In the genomic region with DNA sequence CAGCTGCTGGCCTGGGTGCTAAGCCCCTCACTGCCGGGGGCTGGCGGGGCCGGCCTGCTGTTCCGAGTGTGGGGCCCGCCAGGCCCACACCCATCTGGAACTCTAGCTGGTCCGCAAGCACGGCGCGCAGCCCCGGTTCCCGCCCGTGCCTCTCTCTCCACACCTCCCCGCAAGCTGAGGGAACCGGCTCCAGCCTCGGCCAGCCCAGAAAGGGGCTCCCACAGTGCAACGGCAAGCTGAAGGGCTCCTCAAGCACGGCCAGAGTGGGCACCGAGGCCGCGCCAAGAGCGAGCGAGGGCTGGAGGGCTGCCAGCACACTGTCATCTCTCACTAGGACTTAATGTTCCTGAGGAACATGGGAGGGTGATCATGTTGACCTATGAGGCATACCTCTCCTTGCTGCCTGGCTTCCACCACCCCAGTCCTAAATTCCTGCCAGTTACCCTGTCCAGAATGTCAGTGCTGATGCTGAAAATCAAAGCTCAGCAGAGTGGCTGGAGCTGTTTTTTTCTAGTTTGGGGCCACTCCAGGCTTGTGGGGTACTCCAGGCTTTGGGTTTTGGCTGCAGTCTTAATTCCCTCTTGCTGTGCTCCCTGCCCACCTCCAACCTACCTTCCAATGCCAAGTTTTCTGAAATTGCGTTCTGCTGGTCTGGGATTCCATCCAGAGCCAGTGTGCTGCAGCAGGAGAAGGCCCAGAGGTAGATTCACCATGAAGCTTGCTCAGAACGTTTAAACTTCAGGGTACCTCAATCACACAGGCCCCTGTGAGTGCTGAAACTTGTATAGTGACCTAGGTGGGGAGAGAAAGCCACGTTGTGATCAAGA, we compare ENCODE assay signal across 15 cellular contexts. TPM values are rescaled to one million over a fixed set of nuclear protein-coding genes. Genes with fewer than 3 reads are reported as not detected.
DNase-seq lines count a peak whose midpoint lies in the region; ATAC-seq and TF ChIP-seq lines count a peak whose summit lies in the region.
"Had no signal": no experiment of that assay in that cellular context is flagged by ENCODE, and none has a peak within 500 bp of the region (broad histone marks: within the 10 kb centered on the region; RNA-seq: fewer than 3 reads in every experiment).

No MANE protein-coding gene starts in this region.

- H3K27me3 ChIP-seq in heart left ventricle (peaks cover 0 to 4% (median 0%) of the 10 kb centered on the region in 9 donors), lower lobe of right lung (ENCODE audit: low read depth) (no peaks in the 10 kb centered on the region), prostate gland (replicated peaks; ENCODE audit: insufficient read depth) (no peaks in the 10 kb centered on the region)

- intact Hi-C loops in heart left ventricle (cut with DNase I), result no loop called here
- intact Hi-C loops in cardiac septum (cut with DNase I), result no loop called here
- intact Hi-C loops in lower lobe of right lung (cut with DNase I), result no loop called here
- intact Hi-C loops in prostate gland (cut with DNase I), result no loop called here

- no peaks in the 10 kb centered on the region for H3K36me3 ChIP-seq in heart left ventricle
- no peaks in the 10 kb centered on the region for H3K36me3 ChIP-seq in lower lobe of right lung
- no peaks in the 10 kb centered on the region for H3K36me3 ChIP-seq in prostate gland

- H3K4me1 ChIP-seq in heart left ventricle (no peaks in the 10 kb centered on the region), lower lobe of right lung (no peaks in the 10 kb centered on the region), prostate gland (replicated peaks) (no peaks in the 10 kb centered on the region)
- H3K4me1 ChIP-seq: A549 had no signal

- TF ChIP-seq POLR2A in heart left ventricle (IDR thresholded peaks at IDR 0.05) (no peak), prostate gland (IDR thresholded peaks at IDR 0.05) (no peak)

- 81 to 92% (median 84%) methylated on average over 22 to 25 of the region's 25 CpGs for WGBS in heart left ventricle, 4 donors
- 81% methylated on average over 20 of the region's 25 CpGs for WGBS in prostate gland

- H3K9me3 ChIP-seq in heart left ventricle, result no peaks in the 10 kb centered on the region
- H3K9me3 ChIP-seq in lower lobe of right lung, result no peaks in the 10 kb centered on the region
- H3K9me3 ChIP-seq in prostate gland, result no peaks in the 10 kb centered on the region
- H3K9me3 ChIP-seq: A549 had no signal

- no peak overlapping the region for H3K27ac ChIP-seq in heart left ventricle
- no peak overlapping the region for H3K27ac ChIP-seq in lower lobe of right lung
- H3K27ac ChIP-seq in prostate gland, result no peak overlapping the region
- H3K27ac ChIP-seq: A549, KMS-11, PC-9 had no signal

- DNase-seq in heart left ventricle, result peak in 1 of 5 donors; percentile 31
- no peak for DNase-seq in cardiac septum (ENCODE audit: low spot score)
- peak; percentile 37 for DNase-seq in cerebellar cortex (ENCODE audit: low spot score)
- DNase-seq in lower lobe of right lung, result peak; percentile 49
- DNase-seq in prostate gland (ENCODE audit: low spot score), result no peak
- DNase-seq in stimulated activated CD4-positive, alpha-beta T cell treated with anti-CD3 and anti-CD28 coated beads, Interleukin-4, amount 100 ng/mL, for 4 hours, result no peak
- DNase-seq: DND-41, GDM1, NCI-H1048, NCI-H748 treated with DMSO at 0.1 percent for 48 hours, PC-9 had no signal

- TF ChIP-seq CTCF in heart left ventricle (IDR thresholded peaks at IDR 0.05) (no peak), lower lobe of right lung (IDR thresholded peaks at IDR 0.05) (no peak), prostate gland (IDR thresholded peaks at IDR 0.05) (no peak)

- ATAC-seq in heart left ventricle (peak; percentile 49 to 75 (median 58)), lower lobe of right lung (peak in 1 of 2 donors; percentile 60), GM21447 (IDR thresholded peaks at IDR 0.05; ENCODE audit: unreplicated experiment) (no peak)
- ATAC-seq: A549, HCT116 had no signal

- H3K4me3 ChIP-seq in heart left ventricle (no peak overlapping the region), lower lobe of right lung (no peak overlapping the region), prostate gland (no peak overlapping the region)
- H3K4me3 ChIP-seq: A549, PC-9 had no signal

RNA-seq across cellular contexts. Expression of gene LPGAT1, which starts 44.2 kb away (rescaled TPM):
- total RNA-seq in heart left ventricle (10 to 100 TPM; 19.0 to 40.0 (median 30.9) TPM), cardiac septum (43.4 TPM), lower lobe of right lung (34.9 TPM), prostate gland (10 to 100 TPM; 29.6 to 81.7 TPM)
- 10 to 100 TPM in 1 of 2 donors, 1 to 10 TPM in 1; 5.6 to 11.7 TPM for polyA plus RNA-seq in heart left ventricle

Comparison
In these comparisons a context has a peak if more than half of its experiments do, and no peak if none do; other contexts are left out.
1. DNase-seq: peak in cerebellar cortex (single experiment) and lower lobe of right lung (single experiment); none in cardiac septum (single experiment), prostate gland (single experiment) and stimulated activated CD4-positive, alpha-beta T cell treated with anti-CD3 and anti-CD28 coated beads, Interleukin-4, amount 100 ng/mL, for 4 hours (0 of 2).